In the genomic region with DNA sequence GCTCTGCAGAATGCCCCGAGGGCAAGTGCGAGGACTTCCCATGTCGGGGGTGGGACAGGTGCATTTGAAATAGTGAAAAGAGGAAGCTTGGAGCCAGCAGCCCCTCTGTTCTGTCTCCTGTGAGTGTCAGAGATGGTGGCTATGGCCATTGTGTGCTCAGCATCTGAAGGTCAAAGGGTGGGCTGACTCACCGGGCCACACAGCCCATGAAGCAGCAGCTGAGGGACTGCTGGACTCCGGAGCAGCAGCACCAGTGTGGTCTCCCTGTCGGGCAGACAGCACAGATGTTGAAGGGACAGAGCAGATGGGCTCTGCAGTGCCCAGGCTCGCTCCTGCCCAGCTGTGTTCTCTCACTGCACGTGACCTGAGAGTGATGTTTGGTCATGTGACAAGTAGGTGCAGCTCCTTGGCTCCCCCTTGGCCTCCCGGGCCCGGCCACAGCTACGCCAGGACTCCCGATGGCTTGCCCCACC, we compare ENCODE assay signal across 11 cellular contexts. TPM values are rescaled to one million over a fixed set of nuclear protein-coding genes. Genes with fewer than 3 reads are reported as not detected.
DNase-seq lines count a peak whose midpoint lies in the region; ATAC-seq and TF ChIP-seq lines count a peak whose summit lies in the region.
"Had no signal": no experiment of that assay in that cellular context is flagged by ENCODE, and none has a peak within 500 bp of the region (broad histone marks: within the 10 kb centered on the region; RNA-seq: fewer than 3 reads in every experiment).

No MANE protein-coding gene starts in this region.

- H3K36me3 Mint-ChIP-seq in CD14-positive monocyte (peaks cover 31 to 32% of the 10 kb centered on the region in 2 donors), immature natural killer cell (peaks cover 0 to 3% (median 0%) of the 10 kb centered on the region in 3 donors)
- H3K36me3 Mint-ChIP-seq in activated naive CD4-positive, alpha-beta T cell treated with anti-CD3 and anti-CD28 coated beads for 36 hours (ENCODE audit: low read depth), result peaks cover 3% of the 10 kb centered on the region

- no peak for TF ChIP-seq CTCF in CD14-positive monocyte (IDR thresholded peaks at IDR 0.05)
- no peak for TF ChIP-seq CTCF in HCT116 (IDR thresholded peaks at IDR 0.05 in 2 of 3, conservative IDR thresholded peaks at IDR 0.05 in 1 of 3; ENCODE audit: borderline replicate concordance in 1 of 3, insufficient read depth in 1 of 3, low read depth in 2 of 3, low read length in 2 of 3)

- H3K27me3 ChIP-seq in HCT116 (ENCODE audit: insufficient read depth, low read length), result no peaks in the 10 kb centered on the region
- H3K27me3 ChIP-seq: heart left ventricle had no signal

- H3K36me3 ChIP-seq in HCT116 (ENCODE audit: control insufficient read depth in 1 of 2, insufficient read depth in 2 of 2, low read length in 2 of 2), result no peaks in the 10 kb centered on the region; a peak in 1 of 4 replicates

- POLR2A ChIA-PET in HCT116 (lab: Charles Lee), result no interaction called here

- peaks cover 52% of the 10 kb centered on the region for H3K4me1 Mint-ChIP-seq in CD14-positive monocyte
- peaks cover 23 to 30% of the 10 kb centered on the region in 2 donors for H3K4me1 Mint-ChIP-seq in immature natural killer cell
- H3K4me1 Mint-ChIP-seq in activated naive CD4-positive, alpha-beta T cell treated with anti-CD3 and anti-CD28 coated beads for 36 hours (ENCODE audit: low read depth), result peaks cover 42% of the 10 kb centered on the region

- TF ChIP-seq POLR2A in HCT116 (IDR thresholded peaks at IDR 0.05; ENCODE audit: borderline replicate concordance, extremely low read depth, insufficient read depth, insufficient read length), result no peak

- H3K9ac ChIP-seq in HCT116 (ENCODE audit: low read length), result no peak overlapping the region

- no peak overlapping the region for H3K27ac ChIP-seq in HCT116 (ENCODE audit: low read depth, low read length)
- peak overlapping the region; percentile 81 for H3K27ac ChIP-seq in caudate nucleus (ENCODE audit: low read depth, low read length)

- H3K27me3 Mint-ChIP-seq in CD14-positive monocyte (ENCODE audit: low read depth in 3 of 3) (no peaks in the 10 kb centered on the region), immature natural killer cell (ENCODE audit: low read depth in 3 of 3) (peaks cover 0 to 2% (median 0%) of the 10 kb centered on the region in 3 donors)
- no peaks in the 10 kb centered on the region for H3K27me3 Mint-ChIP-seq in activated naive CD4-positive, alpha-beta T cell treated with anti-CD3 and anti-CD28 coated beads for 36 hours (ENCODE audit: low read depth)
- H3K27me3 Mint-ChIP-seq: activated naive CD8-positive, alpha-beta T cell treated with anti-CD3 and anti-CD28 coated beads, Interleukin-2, amount 10 ng/mL, durations not matched to agents 7 days and 5 days had no signal

- no peaks in the 10 kb centered on the region for H4K20me1 ChIP-seq in HCT116 (ENCODE audit: insufficient read depth)

- ATAC-seq in HCT116 (peak; percentile 50; the same call in 1 of the 2 replicates), GM19397 (IDR thresholded peaks at IDR 0.05; ENCODE audit: unreplicated experiment) (no peak)

- no peak overlapping the region for H3K4me2 ChIP-seq in HCT116 (ENCODE audit: low read length)

- CTCF ChIA-PET in HCT116 (lab: Charles Lee), result no interaction called here
- CTCF ChIA-PET in activated naive CD4-positive, alpha-beta T cell treated with anti-CD3 and anti-CD28 coated beads for 36 hours (lab: Charles Lee), result interaction anchor here (0.8 to 1.1 kb wide), 2 partner anchors 10 to 11 kb away, joined by 3 to 6 read pairs; no protein-coding TSS in a partner anchor

- intact Hi-C loops in CD14-positive monocyte (cut with micrococcal nuclease), result no loop called here
- intact Hi-C loops in HCT116 (cut with micrococcal nuclease), result no loop called here
- intact Hi-C loops in activated naive CD4-positive, alpha-beta T cell treated with anti-CD3 and anti-CD28 coated beads for 36 hours (cut with micrococcal nuclease), result no loop called here

- no peak for TF ChIP-seq RAD21 in HCT116 (IDR thresholded peaks at IDR 0.05; ENCODE audit: low read depth)

- no peaks in the 10 kb centered on the region for H3K9me3 ChIP-seq in HCT116 (ENCODE audit: control insufficient read depth in 1 of 2, insufficient read depth in 1 of 2, low read depth in 1 of 2, low read length in 2 of 2)
- H3K9me3 ChIP-seq: heart left ventricle had no signal

- H3K4me3 Mint-ChIP-seq in CD14-positive monocyte (no peak overlapping the region), immature natural killer cell (no peak overlapping the region)
- H3K4me3 Mint-ChIP-seq in activated naive CD4-positive, alpha-beta T cell treated with anti-CD3 and anti-CD28 coated beads for 36 hours, result no peak overlapping the region
- H3K4me3 Mint-ChIP-seq: activated naive CD8-positive, alpha-beta T cell treated with anti-CD3 and anti-CD28 coated beads, Interleukin-2, amount 10 ng/mL, durations not matched to agents 7 days and 5 days had no signal

- H3K9me2 ChIP-seq in HCT116 (ENCODE audit: insufficient read depth), result no peaks in the 10 kb centered on the region

- H2AFZ ChIP-seq in HCT116 (ENCODE audit: low read depth, low read length, poor library complexity, severe bottlenecking), result no peak overlapping the region

- no peaks in the 10 kb centered on the region for H3K9me3 Mint-ChIP-seq in CD14-positive monocyte
- no peaks in the 10 kb centered on the region for H3K9me3 Mint-ChIP-seq in immature natural killer cell
- no peaks in the 10 kb centered on the region for H3K9me3 Mint-ChIP-seq in activated naive CD4-positive, alpha-beta T cell treated with anti-CD3 and anti-CD28 coated beads for 36 hours
- H3K9me3 Mint-ChIP-seq: activated naive CD8-positive, alpha-beta T cell treated with anti-CD3 and anti-CD28 coated beads, Interleukin-2, amount 10 ng/mL, durations not matched to agents 7 days and 5 days had no signal

- peaks cover 11% of the 10 kb centered on the region; the same call in 1 of the 2 replicates for H3K79me2 ChIP-seq in HCT116 (ENCODE audit: insufficient read depth, low read length)

- RAD21 ChIA-PET in HCT116 (lab: Charles Lee; ENCODE audit: low non-redundant PET in 1 of 2, low total read pairs in 2 of 2, uncharacterized antibody in 2 of 2, unreplicated experiment in 2 of 2), result no interaction called here

- peaks cover 0 to 7% of the 10 kb centered on the region in 2 experiments; a peak in 1 of 4 replicates for H3K4me1 ChIP-seq in HCT116 (ENCODE audit: control insufficient read depth in 1 of 2, insufficient read depth in 2 of 2, low read length in 2 of 2)

- H3K4me3 ChIP-seq in HCT116 (replicated peaks in 1 of 2; ENCODE audit: low read depth in 1 of 2, low read length in 2 of 2), result no peak overlapping the region
- H3K4me3 ChIP-seq: heart left ventricle had no signal

- DNase-seq in CD14-positive monocyte (ENCODE audit: low spot score) (no peak), HCT116 (ENCODE audit: low read depth, low spot score) (no peak), caudate nucleus (lab: John Stamatoyannopoulos, UW) (peak in 1 of 61 donors; percentile 53), myocyte (ENCODE audit: low read depth) (peak; percentile 91), immature natural killer cell (no peak), Kasumi-1 (lab: John Stamatoyannopoulos, UW) (no peak)
- no peak for DNase-seq in activated naive CD4-positive, alpha-beta T cell treated with anti-CD3 and anti-CD28 coated beads for 36 hours
- DNase-seq: activated naive CD8-positive, alpha-beta T cell treated with anti-CD3 and anti-CD28 coated beads, Interleukin-2, amount 10 ng/mL, durations not matched to agents 7 days and 5 days; heart left ventricle; SW 1271 had no signal

- H3K27ac Mint-ChIP-seq in CD14-positive monocyte (peak overlapping the region in 5 of 7 donors; percentile 41 to 86 (median 64)), immature natural killer cell (no peak overlapping the region)
- no peak overlapping the region for H3K27ac Mint-ChIP-seq in activated naive CD4-positive, alpha-beta T cell treated with anti-CD3 and anti-CD28 coated beads for 36 hours
- H3K27ac Mint-ChIP-seq: activated naive CD8-positive, alpha-beta T cell treated with anti-CD3 and anti-CD28 coated beads, Interleukin-2, amount 10 ng/mL, durations not matched to agents 7 days and 5 days had no signal

- BruUV-seq in HCT116 (replicated peaks; lab: Mats Ljungman, UMichigan), result no TSS peak

TF ChIP-seq in HCT116, 20 proteins besides CTCF, POLR2A, EP300 and RAD21 (continues in another document):
- TF ChIP-seq YY1 (IDR thresholded peaks at IDR 0.05; ENCODE audit: extremely low read depth, insufficient replicate concordance, low read depth, low read length), result no peak
- no peak for TF ChIP-seq REST (IDR thresholded peaks at IDR 0.05; ENCODE audit: low read depth)
- no peak for TF ChIP-seq EGR1 (IDR thresholded peaks at IDR 0.05; ENCODE audit: low read depth)
- TF ChIP-seq TCF7L2 (IDR thresholded peaks at IDR 0.05; ENCODE audit: borderline replicate concordance, extremely low read depth, insufficient read depth, insufficient read length), result no peak
- TF ChIP-seq SRF (IDR thresholded peaks at IDR 0.05; ENCODE audit: low read depth), result no peak

RNA-seq across cellular contexts. Expression of gene TBC1D14, which starts 53.5 kb away (rescaled TPM):
- 10 to 100 TPM; 36.3 to 44.7 TPM for polyA plus RNA-seq in CD14-positive monocyte
- 62.9 TPM for total RNA-seq in HCT116 (2021; ENCODE audit: unreplicated experiment)
- 38.5 and 41.2 TPM in 2 replicates for polyA plus RNA-seq in HCT116 (2012)
- 48.6 and 51.8 TPM in 2 replicates for total RNA-seq in myocyte
- polyA plus RNA-seq in myocyte (2012), result 31.4 TPM
- polyA plus RNA-seq in immature natural killer cell, result 10 to 100 TPM; 25.6 to 39.8 (median 26.6) TPM
- 10 to 100 TPM; 23.6 to 24.6 TPM for total RNA-seq in activated naive CD4-positive, alpha-beta T cell treated with anti-CD3 and anti-CD28 coated beads for 36 hours

Comparison
In these comparisons a context has a peak if more than half of its experiments do, and no peak if none do; other contexts are left out.
1. H3K27ac Mint-ChIP-seq: peak in CD14-positive monocyte (5 of 7); none in immature natural killer cell (0 of 6) and activated naive CD4-positive, alpha-beta T cell treated with anti-CD3 and anti-CD28 coated beads for 36 hours (single experiment).